ENCODE assay signal across 8 cellular contexts in the genomic region with DNA sequence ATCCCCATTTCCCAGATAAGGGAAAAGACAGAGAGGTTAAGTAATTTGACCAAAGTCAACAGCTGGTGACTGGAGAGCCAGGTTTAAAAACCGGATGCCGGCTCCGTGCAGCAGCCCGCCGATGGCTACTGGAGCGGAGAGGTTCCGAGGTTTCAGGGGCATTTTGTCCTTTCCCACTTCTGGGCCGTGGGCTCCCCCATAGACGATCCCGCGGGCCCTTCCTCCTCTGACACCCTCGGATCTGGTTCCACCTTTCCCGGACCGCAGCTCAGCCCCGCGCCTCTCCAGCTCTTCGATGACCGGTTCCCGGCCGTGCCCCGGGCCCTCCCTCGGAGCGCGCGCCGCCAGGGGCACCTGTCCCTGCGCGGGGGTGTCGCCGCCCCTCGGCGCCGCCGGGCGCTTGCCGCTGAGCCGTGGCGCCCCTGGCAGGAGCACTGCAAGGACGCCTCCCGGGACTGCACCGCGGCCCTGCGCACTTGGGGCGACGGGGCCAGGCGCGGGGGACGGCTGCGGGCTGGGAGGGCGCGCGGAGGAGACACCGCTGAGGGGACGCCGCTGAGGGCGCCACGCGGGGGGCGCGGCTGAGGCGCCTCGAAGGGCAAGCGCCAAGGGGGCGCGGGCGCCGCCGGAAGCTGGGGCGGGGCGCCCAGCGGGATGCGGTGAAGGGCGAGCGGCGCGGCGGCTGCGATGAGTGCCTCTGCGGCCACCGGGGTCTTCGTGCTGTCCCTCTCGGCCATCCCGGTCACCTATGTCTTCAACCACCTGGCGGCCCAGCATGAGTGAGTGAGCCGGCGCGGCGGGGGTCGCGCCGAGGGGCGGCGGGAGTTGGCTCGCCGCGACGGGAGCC. TPM values are rescaled to one million over a fixed set of nuclear protein-coding genes. Genes with fewer than 3 reads are reported as not detected.
A peak's percentile ranks its signal among the peaks of the same experiment; 100 is the strongest.
DNase-seq lines count a peak whose midpoint lies in the region; ATAC-seq and TF ChIP-seq lines count a peak whose summit lies in the region.

A gene (plus strand): TSS at position 652 of the 847 bp plus-strand sequence. CDS start 36 bp downstream, at position 688.

- peaks cover 5% of the 10 kb centered on the region for H3K36me3 ChIP-seq in neutrophil

- DNase-seq in activated CD8-positive, alpha-beta memory T cell treated with anti-CD3 and anti-CD28 coated beads, Interleukin-2, amount 50 U/mL, for 48 hours, result peak; percentile 64
- peak in 1 of 2 donors; percentile 7 for DNase-seq in foreskin keratinocyte
- no peak for DNase-seq in Ammon's horn (ENCODE audit: low spot score)
- no peak for DNase-seq in cerebellar cortex (ENCODE audit: low spot score)

- TF ChIP-seq CTCF in foreskin keratinocyte (conservative IDR thresholded peaks at IDR 0.05), result no peak
- peak; percentile 19 for TF ChIP-seq CTCF in neutrophil (IDR thresholded peaks at IDR 0.05)

- H3K4me3 ChIP-seq in GM08714 (ENCODE audit: low read length) (peak within 1 kb of the TSS; percentile 74; the same call in 1 of the 2 replicates), neutrophil (ENCODE audit: low read depth in 1 of 2, low read length in 1 of 2) (peak within 1 kb of the TSS; percentile 91 to 93)

- ATAC-seq in HG02678 (IDR thresholded peaks at IDR 0.05; ENCODE audit: unreplicated experiment) (peak; percentile 49), foreskin keratinocyte (peak; percentile 47), GM18868 (IDR thresholded peaks at IDR 0.05; ENCODE audit: unreplicated experiment) (no peak)

- H3K27me3 ChIP-seq in foreskin keratinocyte, result peaks cover 59% of the 10 kb centered on the region
- no peaks in the 10 kb centered on the region for H3K27me3 ChIP-seq in neutrophil

- no peak within 1 kb of the TSS for H3K27ac ChIP-seq in foreskin keratinocyte
- H3K27ac ChIP-seq in neutrophil, result peak within 1 kb of the TSS; percentile 97

- H3K4me1 ChIP-seq in foreskin keratinocyte, result no peaks in the 10 kb centered on the region
- peaks cover 24 to 27% of the 10 kb centered on the region in 2 experiments for H3K4me1 ChIP-seq in neutrophil (ENCODE audit: control insufficient read depth in 1 of 2, insufficient read depth in 1 of 2, low read depth in 1 of 2, low read length in 1 of 2)

- no peaks in the 10 kb centered on the region for H3K9me3 ChIP-seq in neutrophil

RNA-seq across cellular contexts. Expression of the gene that starts here (rescaled TPM):
- total RNA-seq in foreskin keratinocyte, result 0.24 TPM in 1 of 2 replicates, not detected in the other
- 0.16 TPM in 1 of 2 replicates, not detected in the other for polyA plus RNA-seq in foreskin keratinocyte

Comparison
In these comparisons a context has a peak if more than half of its experiments do, and no peak if none do; other contexts are left out.
1. Peak in ATAC-seq in foreskin keratinocyte; RNA of the gene not detected or under 1 TPM.